Comparison of ENCODE assay signal across 2 cellular contexts in the genomic region with DNA sequence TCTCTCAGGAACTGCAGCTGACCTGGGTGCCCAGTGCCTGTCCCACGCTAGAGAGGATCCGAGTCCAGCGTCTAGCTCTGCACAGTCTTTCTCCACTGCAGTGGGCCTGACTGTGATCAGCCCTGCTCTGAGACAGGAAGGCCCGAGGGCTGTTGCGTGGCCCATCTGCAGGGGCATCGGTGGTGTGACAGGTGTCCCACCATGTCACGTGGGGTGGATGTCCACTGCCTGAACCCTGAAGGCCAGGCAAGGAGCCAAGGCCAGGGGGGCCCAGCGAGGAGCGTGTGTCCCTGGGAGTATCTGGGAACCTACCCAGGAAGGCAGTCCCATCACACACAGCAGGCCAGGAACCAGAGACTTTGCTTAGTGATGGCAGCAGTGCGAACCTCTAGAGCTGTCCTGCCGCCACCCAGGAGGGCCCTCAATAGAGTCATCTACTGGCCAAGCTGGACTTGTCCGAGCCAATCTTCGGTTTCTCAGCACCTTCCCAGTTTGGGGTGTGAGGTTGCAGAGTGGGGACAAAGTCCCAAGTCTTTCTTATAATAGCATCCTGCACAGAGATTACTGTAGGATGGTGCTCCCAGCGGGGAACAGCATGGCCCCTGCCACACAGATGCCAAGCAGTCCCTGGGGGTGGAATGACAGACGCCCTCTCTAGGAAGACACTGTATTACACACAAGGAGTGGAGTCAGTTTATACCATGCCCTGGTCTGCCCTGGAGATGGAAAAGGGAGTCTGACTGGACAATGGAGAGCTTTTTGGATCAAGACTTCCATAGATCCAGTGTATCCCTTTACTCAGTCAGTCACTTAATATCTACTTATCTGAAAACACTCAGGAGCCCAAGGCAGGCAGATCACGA.
TF ChIP-seq lines count a peak whose summit lies in the region.

No MANE protein-coding gene starts in this region.

TF ChIP-seq in SK-N-SH, 30 proteins besides CTCF, POLR2A, EP300 and RAD21:
- TF ChIP-seq NRF1 (IDR thresholded peaks at IDR 0.05; ENCODE audit: low read depth, low read length), result no peak
- TF ChIP-seq ELF1 (IDR thresholded peaks at IDR 0.05), result no peak
- TF ChIP-seq, protein P1, sequence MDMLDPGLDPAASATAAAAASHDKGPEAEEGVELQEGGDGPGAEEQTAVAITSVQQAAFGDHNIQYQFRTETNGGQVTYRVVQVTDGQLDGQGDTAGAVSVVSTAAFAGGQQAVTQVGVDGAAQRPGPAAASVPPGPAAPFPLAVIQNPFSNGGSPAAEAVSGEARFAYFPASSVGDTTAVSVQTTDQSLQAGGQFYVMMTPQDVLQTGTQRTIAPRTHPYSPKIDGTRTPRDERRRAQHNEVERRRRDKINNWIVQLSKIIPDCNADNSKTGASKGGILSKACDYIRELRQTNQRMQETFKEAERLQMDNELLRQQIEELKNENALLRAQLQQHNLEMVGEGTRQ (IDR thresholded peaks at IDR 0.05; ENCODE audit: borderline replicate concordance, low read depth, low read length), result no peak
- no peak for TF ChIP-seq FOXM1 (IDR thresholded peaks at IDR 0.05; ENCODE audit: low read depth)
- TF ChIP-seq, protein P2, sequence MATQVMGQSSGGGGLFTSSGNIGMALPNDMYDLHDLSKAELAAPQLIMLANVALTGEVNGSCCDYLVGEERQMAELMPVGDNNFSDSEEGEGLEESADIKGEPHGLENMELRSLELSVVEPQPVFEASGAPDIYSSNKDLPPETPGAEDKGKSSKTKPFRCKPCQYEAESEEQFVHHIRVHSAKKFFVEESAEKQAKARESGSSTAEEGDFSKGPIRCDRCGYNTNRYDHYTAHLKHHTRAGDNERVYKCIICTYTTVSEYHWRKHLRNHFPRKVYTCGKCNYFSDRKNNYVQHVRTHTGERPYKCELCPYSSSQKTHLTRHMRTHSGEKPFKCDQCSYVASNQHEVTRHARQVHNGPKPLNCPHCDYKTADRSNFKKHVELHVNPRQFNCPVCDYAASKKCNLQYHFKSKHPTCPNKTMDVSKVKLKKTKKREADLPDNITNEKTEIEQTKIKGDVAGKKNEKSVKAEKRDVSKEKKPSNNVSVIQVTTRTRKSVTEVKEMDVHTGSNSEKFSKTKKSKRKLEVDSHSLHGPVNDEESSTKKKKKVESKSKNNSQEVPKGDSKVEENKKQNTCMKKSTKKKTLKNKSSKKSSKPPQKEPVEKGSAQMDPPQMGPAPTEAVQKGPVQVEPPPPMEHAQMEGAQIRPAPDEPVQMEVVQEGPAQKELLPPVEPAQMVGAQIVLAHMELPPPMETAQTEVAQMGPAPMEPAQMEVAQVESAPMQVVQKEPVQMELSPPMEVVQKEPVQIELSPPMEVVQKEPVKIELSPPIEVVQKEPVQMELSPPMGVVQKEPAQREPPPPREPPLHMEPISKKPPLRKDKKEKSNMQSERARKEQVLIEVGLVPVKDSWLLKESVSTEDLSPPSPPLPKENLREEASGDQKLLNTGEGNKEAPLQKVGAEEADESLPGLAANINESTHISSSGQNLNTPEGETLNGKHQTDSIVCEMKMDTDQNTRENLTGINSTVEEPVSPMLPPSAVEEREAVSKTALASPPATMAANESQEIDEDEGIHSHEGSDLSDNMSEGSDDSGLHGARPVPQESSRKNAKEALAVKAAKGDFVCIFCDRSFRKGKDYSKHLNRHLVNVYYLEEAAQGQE (IDR thresholded peaks at IDR 0.05; ENCODE audit: low read depth, low read length), result no peak
- no peak for TF ChIP-seq TAF1 (IDR thresholded peaks at IDR 0.05; ENCODE audit: borderline replicate concordance, low read depth, low read length)
- TF ChIP-seq MEF2A (IDR thresholded peaks at IDR 0.05; ENCODE audit: borderline replicate concordance, low read depth), result no peak
- no peak for TF ChIP-seq FOSL2 (IDR thresholded peaks at IDR 0.05; ENCODE audit: borderline replicate concordance, low read depth)
- TF ChIP-seq, protein P3, sequence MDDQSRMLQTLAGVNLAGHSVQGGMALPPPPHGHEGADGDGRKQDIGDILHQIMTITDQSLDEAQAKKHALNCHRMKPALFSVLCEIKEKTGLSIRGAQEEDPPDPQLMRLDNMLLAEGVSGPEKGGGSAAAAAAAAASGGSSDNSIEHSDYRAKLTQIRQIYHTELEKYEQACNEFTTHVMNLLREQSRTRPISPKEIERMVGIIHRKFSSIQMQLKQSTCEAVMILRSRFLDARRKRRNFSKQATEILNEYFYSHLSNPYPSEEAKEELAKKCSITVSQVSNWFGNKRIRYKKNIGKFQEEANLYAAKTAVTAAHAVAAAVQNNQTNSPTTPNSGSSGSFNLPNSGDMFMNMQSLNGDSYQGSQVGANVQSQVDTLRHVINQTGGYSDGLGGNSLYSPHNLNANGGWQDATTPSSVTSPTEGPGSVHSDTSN (IDR thresholded peaks at IDR 0.05), result no peak
- TF ChIP-seq YY1 (IDR thresholded peaks at IDR 0.05; ENCODE audit: low read depth), result no peak
- TF ChIP-seq EZH2phosphoT487 (IDR thresholded peaks at IDR 0.05; ENCODE audit: borderline replicate concordance, low read depth), result no peak
- TF ChIP-seq, protein P4, sequence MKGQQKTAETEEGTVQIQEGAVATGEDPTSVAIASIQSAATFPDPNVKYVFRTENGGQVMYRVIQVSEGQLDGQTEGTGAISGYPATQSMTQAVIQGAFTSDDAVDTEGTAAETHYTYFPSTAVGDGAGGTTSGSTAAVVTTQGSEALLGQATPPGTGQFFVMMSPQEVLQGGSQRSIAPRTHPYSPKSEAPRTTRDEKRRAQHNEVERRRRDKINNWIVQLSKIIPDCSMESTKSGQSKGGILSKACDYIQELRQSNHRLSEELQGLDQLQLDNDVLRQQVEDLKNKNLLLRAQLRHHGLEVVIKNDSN (IDR thresholded peaks at IDR 0.05; ENCODE audit: borderline replicate concordance, low read depth), result no peak
- no peak for TF ChIP-seq RXRA (IDR thresholded peaks at IDR 0.05; ENCODE audit: borderline replicate concordance, low read depth)
- TF ChIP-seq MXI1 (IDR thresholded peaks at IDR 0.05; ENCODE audit: low read depth, low read length), result no peak

TF ChIP-seq in SK-N-SH treated with all-trans-retinoic acid at 6 μM for 48 hours, 23 proteins besides CTCF, POLR2A, EP300 and RAD21:
- TF ChIP-seq BACH2 (CRISPR knock-in tag; IDR thresholded peaks at IDR 0.05; ENCODE audit: borderline replicate concordance) (no peak), PPARA (CRISPR knock-in tag; IDR thresholded peaks at IDR 0.05; ENCODE audit: borderline replicate concordance) (no peak), ZFP30 (CRISPR knock-in tag; IDR thresholded peaks at IDR 0.05) (no peak), RARB (CRISPR knock-in tag; IDR thresholded peaks at IDR 0.05) (no peak), GLIS3 (CRISPR knock-in tag; IDR thresholded peaks at IDR 0.05) (no peak), SNAI2 (CRISPR knock-in tag; IDR thresholded peaks at IDR 0.05) (no peak), ZC3H10 (CRISPR knock-in tag; IDR thresholded peaks at IDR 0.05) (no peak), TCF4 (CRISPR knock-in tag; IDR thresholded peaks at IDR 0.05; ENCODE audit: borderline replicate concordance) (no peak)
- TF ChIP-seq, protein P5, sequence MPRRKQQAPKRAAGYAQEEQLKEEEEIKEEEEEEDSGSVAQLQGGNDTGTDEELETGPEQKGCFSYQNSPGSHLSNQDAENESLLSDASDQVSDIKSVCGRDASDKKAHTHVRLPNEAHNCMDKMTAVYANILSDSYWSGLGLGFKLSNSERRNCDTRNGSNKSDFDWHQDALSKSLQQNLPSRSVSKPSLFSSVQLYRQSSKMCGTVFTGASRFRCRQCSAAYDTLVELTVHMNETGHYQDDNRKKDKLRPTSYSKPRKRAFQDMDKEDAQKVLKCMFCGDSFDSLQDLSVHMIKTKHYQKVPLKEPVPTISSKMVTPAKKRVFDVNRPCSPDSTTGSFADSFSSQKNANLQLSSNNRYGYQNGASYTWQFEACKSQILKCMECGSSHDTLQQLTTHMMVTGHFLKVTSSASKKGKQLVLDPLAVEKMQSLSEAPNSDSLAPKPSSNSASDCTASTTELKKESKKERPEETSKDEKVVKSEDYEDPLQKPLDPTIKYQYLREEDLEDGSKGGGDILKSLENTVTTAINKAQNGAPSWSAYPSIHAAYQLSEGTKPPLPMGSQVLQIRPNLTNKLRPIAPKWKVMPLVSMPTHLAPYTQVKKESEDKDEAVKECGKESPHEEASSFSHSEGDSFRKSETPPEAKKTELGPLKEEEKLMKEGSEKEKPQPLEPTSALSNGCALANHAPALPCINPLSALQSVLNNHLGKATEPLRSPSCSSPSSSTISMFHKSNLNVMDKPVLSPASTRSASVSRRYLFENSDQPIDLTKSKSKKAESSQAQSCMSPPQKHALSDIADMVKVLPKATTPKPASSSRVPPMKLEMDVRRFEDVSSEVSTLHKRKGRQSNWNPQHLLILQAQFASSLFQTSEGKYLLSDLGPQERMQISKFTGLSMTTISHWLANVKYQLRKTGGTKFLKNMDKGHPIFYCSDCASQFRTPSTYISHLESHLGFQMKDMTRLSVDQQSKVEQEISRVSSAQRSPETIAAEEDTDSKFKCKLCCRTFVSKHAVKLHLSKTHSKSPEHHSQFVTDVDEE (CRISPR knock-in tag; IDR thresholded peaks at IDR 0.05), result no peak
- TF ChIP-seq, protein P6, sequence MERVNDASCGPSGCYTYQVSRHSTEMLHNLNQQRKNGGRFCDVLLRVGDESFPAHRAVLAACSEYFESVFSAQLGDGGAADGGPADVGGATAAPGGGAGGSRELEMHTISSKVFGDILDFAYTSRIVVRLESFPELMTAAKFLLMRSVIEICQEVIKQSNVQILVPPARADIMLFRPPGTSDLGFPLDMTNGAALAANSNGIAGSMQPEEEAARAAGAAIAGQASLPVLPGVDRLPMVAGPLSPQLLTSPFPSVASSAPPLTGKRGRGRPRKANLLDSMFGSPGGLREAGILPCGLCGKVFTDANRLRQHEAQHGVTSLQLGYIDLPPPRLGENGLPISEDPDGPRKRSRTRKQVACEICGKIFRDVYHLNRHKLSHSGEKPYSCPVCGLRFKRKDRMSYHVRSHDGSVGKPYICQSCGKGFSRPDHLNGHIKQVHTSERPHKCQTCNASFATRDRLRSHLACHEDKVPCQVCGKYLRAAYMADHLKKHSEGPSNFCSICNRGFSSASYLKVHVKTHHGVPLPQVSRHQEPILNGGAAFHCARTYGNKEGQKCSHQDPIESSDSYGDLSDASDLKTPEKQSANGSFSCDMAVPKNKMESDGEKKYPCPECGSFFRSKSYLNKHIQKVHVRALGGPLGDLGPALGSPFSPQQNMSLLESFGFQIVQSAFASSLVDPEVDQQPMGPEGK (CRISPR knock-in tag; IDR thresholded peaks at IDR 0.05; ENCODE audit: borderline replicate concordance), result no peak
- TF ChIP-seq, protein P7, sequence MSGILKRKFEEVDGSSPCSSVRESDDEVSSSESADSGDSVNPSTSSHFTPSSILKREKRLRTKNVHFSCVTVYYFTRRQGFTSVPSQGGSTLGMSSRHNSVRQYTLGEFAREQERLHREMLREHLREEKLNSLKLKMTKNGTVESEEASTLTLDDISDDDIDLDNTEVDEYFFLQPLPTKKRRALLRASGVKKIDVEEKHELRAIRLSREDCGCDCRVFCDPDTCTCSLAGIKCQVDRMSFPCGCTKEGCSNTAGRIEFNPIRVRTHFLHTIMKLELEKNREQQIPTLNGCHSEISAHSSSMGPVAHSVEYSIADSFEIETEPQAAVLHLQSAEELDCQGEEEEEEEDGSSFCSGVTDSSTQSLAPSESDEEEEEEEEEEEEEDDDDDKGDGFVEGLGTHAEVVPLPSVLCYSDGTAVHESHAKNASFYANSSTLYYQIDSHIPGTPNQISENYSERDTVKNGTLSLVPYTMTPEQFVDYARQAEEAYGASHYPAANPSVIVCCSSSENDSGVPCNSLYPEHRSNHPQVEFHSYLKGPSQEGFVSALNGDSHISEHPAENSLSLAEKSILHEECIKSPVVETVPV (CRISPR knock-in tag; IDR thresholded peaks at IDR 0.05), result no peak
